9 cellular contexts compared by ENCODE assay signal in the genomic region with DNA sequence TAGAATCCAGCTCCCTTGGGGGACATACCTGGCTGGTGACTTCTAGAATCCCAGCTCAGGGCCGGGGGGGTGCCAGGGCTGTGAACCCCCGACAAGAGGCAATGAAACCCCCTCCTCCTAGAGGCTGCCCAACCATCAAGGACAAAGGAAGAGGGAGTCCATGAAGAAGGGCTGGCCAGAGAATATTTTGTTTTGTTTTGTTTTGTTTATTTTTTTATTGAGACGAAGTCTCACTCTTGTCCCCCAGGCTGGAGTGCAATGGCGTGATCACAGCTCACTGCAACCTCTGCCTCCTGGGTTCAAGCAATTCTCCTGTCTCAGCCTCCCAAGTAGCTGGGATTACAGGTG. TPM values are rescaled to one million over a fixed set of nuclear protein-coding genes. Genes with fewer than 3 reads are reported as not detected.
DNase-seq lines count a peak whose midpoint lies in the region; ATAC-seq and TF ChIP-seq lines count a peak whose summit lies in the region.
"Not testable (repeated sequence)": the region's sequence is repeated elsewhere in the genome, so short reads cannot be mapped to it uniquely, and the experiment has no call there.
"Had no signal": no experiment of that assay in that cellular context is flagged by ENCODE, and none has a peak within 500 bp of the region (broad histone marks: within the 10 kb centered on the region; RNA-seq: fewer than 3 reads in every experiment).

No MANE protein-coding gene starts in this region.

- not testable (repeated sequence) for H3K27me3 Mint-ChIP-seq in activated T-cell treated with anti-CD3 and anti-CD28 coated beads, Interleukin-2, amount 50 U/mL, for 24 hours

- POLR2A ChIA-PET in PC-9 (lab: Charles Lee; ENCODE audit: unreplicated experiment) = interaction anchor here (0.9 kb wide), 1 partner anchor 798 kb away, joined by 6 read pairs; no protein-coding TSS in a partner anchor

- H3K9me3 Mint-ChIP-seq in activated T-cell treated with anti-CD3 and anti-CD28 coated beads, Interleukin-2, amount 50 U/mL, for 24 hours = not testable (repeated sequence)

- not testable (repeated sequence) for TF ChIP-seq POLR2A in body of pancreas (IDR thresholded peaks at IDR 0.05); suprapubic skin (IDR thresholded peaks at IDR 0.05)

- H3F3A ChIP-seq in PC-9 (ENCODE audit: insufficient read depth, low read depth) = peaks cover 40% of the 10 kb centered on the region

- H3K4me3 Mint-ChIP-seq in activated T-cell treated with anti-CD3 and anti-CD28 coated beads, Interleukin-2, amount 50 U/mL, for 24 hours = peak overlapping the region; percentile 74

- H3K4me2 ChIP-seq in BLaER1 treated with 17β-estradiol and CSF1 and Interleukin-3, amounts not matched to agents 10 nM and 100 nM = peak overlapping the region; percentile 82 to 99 (median 99)
- peak overlapping the region; percentile 61 for H3K4me2 ChIP-seq in PC-9

- not testable (repeated sequence) for ATAC-seq in body of pancreas

- TF ChIP-seq EP300 in suprapubic skin (IDR thresholded peaks at IDR 0.05) = not testable (repeated sequence)

- peaks cover 0 to 22% (median 4%) of the 10 kb centered on the region in 11 experiments; a peak in 13 of 22 replicates for H3K27me3 ChIP-seq in BLaER1 treated with 17β-estradiol and CSF1 and Interleukin-3, amounts not matched to agents 10 nM and 100 nM
- not testable (repeated sequence) for H3K27me3 ChIP-seq in HUES48 (ENCODE audit: control insufficient read depth, insufficient read depth, low read length); PC-9 (ENCODE audit: insufficient read depth, low read depth); body of pancreas; right atrium auricular region; suprapubic skin
- peaks cover 39% of the 10 kb centered on the region for H3K27me3 ChIP-seq in neutrophil

- WGBS in body of pancreas, 2 donors = 58 to 90% methylated on average over 4 of the region's 4 CpGs
- WGBS in suprapubic skin = 68% methylated on average over 4 of the region's 4 CpGs

- peak overlapping the region in 6 of 10 experiments; percentile 18 to 70 (median 41); a peak in 9 of 20 replicates for H3K4me3 ChIP-seq in BLaER1 treated with 17β-estradiol and CSF1 and Interleukin-3, amounts not matched to agents 10 nM and 100 nM
- H3K4me3 ChIP-seq in HUES48 (ENCODE audit: low read depth, low read length); body of pancreas; right atrium auricular region; suprapubic skin: not testable (repeated sequence)
- H3K4me3 ChIP-seq in PC-9 (peak overlapping the region; percentile 33; the same call in 1 of the 2 replicates), neutrophil (ENCODE audit: low read depth in 1 of 2, low read length in 1 of 2) (peak overlapping the region in 1 of 2 experiments; percentile 70)

- H3K27ac ChIP-seq in BLaER1 treated with 17β-estradiol and CSF1 and Interleukin-3, amounts not matched to agents 10 nM and 100 nM = peak overlapping the region in 10 of 11 experiments; percentile 63 to 98 (median 94); a peak in 21 of 22 replicates
- H3K27ac ChIP-seq in HUES48 (ENCODE audit: low read depth, low read length) (peak overlapping the region; percentile 84), PC-9 (peak overlapping the region; percentile 100), body of pancreas (peak overlapping the region; percentile 55 to 71 (median 56)), right atrium auricular region (peak overlapping the region; percentile 79 to 85), neutrophil (peak overlapping the region; percentile 85), suprapubic skin (peak overlapping the region; percentile 45)

- BruUV-seq in PC-9 (replicated peaks; lab: Mats Ljungman, UMichigan) = not testable (repeated sequence)

- not testable (repeated sequence) for H2AFZ ChIP-seq in PC-9

- peaks cover 0 to 12% (median 3%) of the 10 kb centered on the region in 11 experiments; a peak in 7 of 22 replicates for H4K20me1 ChIP-seq in BLaER1 treated with 17β-estradiol and CSF1 and Interleukin-3, amounts not matched to agents 10 nM and 100 nM
- H4K20me1 ChIP-seq in PC-9 (ENCODE audit: insufficient read depth) = not testable (repeated sequence)

- CTCF ChIA-PET in PC-9 (lab: Charles Lee) = interaction anchor here (0.8 to 1.1 kb wide), 3 partner anchors 14 to 248 kb away, joined by 3 read pairs; no protein-coding TSS in a partner anchor

- H3K36me3 ChIP-seq in BLaER1 treated with 17β-estradiol and CSF1 and Interleukin-3, amounts not matched to agents 10 nM and 100 nM; HUES48 (ENCODE audit: control insufficient read depth, insufficient read depth, low read length); PC-9 (ENCODE audit: low read depth); body of pancreas (replicated peaks in 1 of 2; ENCODE audit: insufficient read depth in 1 of 2, low read depth in 2 of 2); right atrium auricular region; neutrophil; suprapubic skin: not testable (repeated sequence)

- peaks cover 57% of the 10 kb centered on the region for H3K4me1 Mint-ChIP-seq in activated T-cell treated with anti-CD3 and anti-CD28 coated beads, Interleukin-2, amount 50 U/mL, for 24 hours (ENCODE audit: low read depth)

- intact Hi-C loops in PC-9 (cut with micrococcal nuclease; ENCODE audit: unreplicated experiment) = loop anchor here (5.0 kb wide), 2 partner anchors 77 to 142 kb away; no protein-coding TSS in a partner anchor
- intact Hi-C loops in body of pancreas (cut with DNase I) = not testable (repeated sequence)

- DNase-seq in PC-9; activated T-cell treated with anti-CD3 and anti-CD28 coated beads, Interleukin-2, amount 50 U/mL, for 24 hours; body of pancreas; right atrium auricular region (ENCODE audit: low spot score); suprapubic skin (ENCODE audit: low spot score in 2 of 2): not testable (repeated sequence)

- H3K36me3 Mint-ChIP-seq in activated T-cell treated with anti-CD3 and anti-CD28 coated beads, Interleukin-2, amount 50 U/mL, for 24 hours (ENCODE audit: low read depth) = not testable (repeated sequence)

- not testable (repeated sequence) for H3K79me2 ChIP-seq in PC-9 (ENCODE audit: low read depth)

- not testable (repeated sequence) for H3K9me2 ChIP-seq in PC-9 (ENCODE audit: insufficient read depth)

- peak overlapping the region; percentile 88 for H3K27ac Mint-ChIP-seq in activated T-cell treated with anti-CD3 and anti-CD28 coated beads, Interleukin-2, amount 50 U/mL, for 24 hours

- not testable (repeated sequence) for H3K9me3 ChIP-seq in BLaER1 treated with 17β-estradiol and CSF1 and Interleukin-3, amounts not matched to agents 10 nM and 100 nM (replicated peaks in 1 of 11); HUES48 (ENCODE audit: control insufficient read depth, insufficient read depth, low read length); PC-9 (ENCODE audit: insufficient read depth, low read depth); body of pancreas; right atrium auricular region; neutrophil; suprapubic skin

- TF ChIP-seq CTCF in PC-9 (conservative IDR thresholded peaks at IDR 0.05); body of pancreas (IDR thresholded peaks at IDR 0.05); right atrium auricular region (IDR thresholded peaks at IDR 0.05); neutrophil (IDR thresholded peaks at IDR 0.05); suprapubic skin (IDR thresholded peaks at IDR 0.05): not testable (repeated sequence)

- peak overlapping the region in 10 of 11 experiments; percentile 44 to 85 (median 80); a peak in 19 of 22 replicates for H3K9ac ChIP-seq in BLaER1 treated with 17β-estradiol and CSF1 and Interleukin-3, amounts not matched to agents 10 nM and 100 nM
- H3K9ac ChIP-seq in HUES48 (ENCODE audit: low read depth, low read length) = not testable (repeated sequence)

- H3K4me1 ChIP-seq in BLaER1 treated with 17β-estradiol and CSF1 and Interleukin-3, amounts not matched to agents 10 nM and 100 nM = peaks cover 60 to 97% (median 89%) of the 10 kb centered on the region in 10 experiments
- H3K4me1 ChIP-seq in HUES48 (ENCODE audit: control insufficient read depth, insufficient read depth, low read length) = peaks cover 28% of the 10 kb centered on the region
- peaks cover 36% of the 10 kb centered on the region for H3K4me1 ChIP-seq in PC-9 (replicated peaks; ENCODE audit: insufficient read depth)
- H3K4me1 ChIP-seq in body of pancreas = peaks cover 46% of the 10 kb centered on the region
- peaks cover 0 to 33% of the 10 kb centered on the region in 2 donors for H3K4me1 ChIP-seq in right atrium auricular region
- peaks cover 71 to 74% of the 10 kb centered on the region in 2 experiments for H3K4me1 ChIP-seq in neutrophil (ENCODE audit: control insufficient read depth in 1 of 2, insufficient read depth in 1 of 2, low read depth in 1 of 2, low read length in 1 of 2)
- H3K4me1 ChIP-seq in suprapubic skin = peaks cover 35% of the 10 kb centered on the region

RNA-seq across cellular contexts. Expression of a gene that starts 41.5 kb away (rescaled TPM):
- total RNA-seq in PC-9 (2021) = 41.7 and 44.1 TPM in 2 replicates
- 10 to 100 TPM; 21.0 to 37.2 TPM for total RNA-seq in body of pancreas
- 10 to 100 TPM in 1 of 2 donors, 1 to 10 TPM in 1; 9.8 to 19.4 TPM for total RNA-seq in right atrium auricular region
- 10 to 100 TPM; 18.6 to 33.6 (median 22.7) TPM for total RNA-seq in suprapubic skin

RNA-seq across cellular contexts. Expression of a gene that starts 42.2 kb away (rescaled TPM):
- total RNA-seq in PC-9 (2021) (11.0 and 14.2 TPM in 2 replicates), body of pancreas (10 to 100 TPM in 1 of 2 donors, 1 to 10 TPM in 1; 2.9 to 13.5 TPM), right atrium auricular region (1 to 10 TPM; 3.0 to 9.3 TPM), suprapubic skin (1 to 10 TPM; 1.2 to 4.4 (median 2.9) TPM)
- total RNA-seq: activated T-helper 2 cell treated with anti-CD3 and anti-CD28 coated beads, Interferon-gamma antibody, Interleukin-2, Interleukin-4, amounts not matched to agents 10 μg/mL and 5 μg/mL and 100 μg/mL, durations not matched to agents 14 hours and 24 hours and 36 hours had no signal

Comparison
In these comparisons a context has a peak if more than half of its experiments do, and no peak if none do; other contexts are left out.
1. H3K27ac ChIP-seq: peak in every context shown above with its lines; median percentile 100 in PC-9; 94 in BLaER1 treated with 17β-estradiol and CSF1 and Interleukin-3, amounts not matched to agents 10 nM and 100 nM; 85 in neutrophil; 84 in HUES48; 82 in right atrium auricular region; 56 in body of pancreas; 45 in suprapubic skin.